Comparison of ENCODE assay signal across 9 cellular contexts in genomic region chr1:159917533-159917932, GRCh38. TPM values are rescaled to one million over a fixed set of nuclear protein-coding genes. Genes with fewer than 3 reads are reported as not detected.
DNase-seq lines count a peak whose midpoint lies in the region; ATAC-seq and TF ChIP-seq lines count a peak whose summit lies in the region.
"Had no signal": no experiment of that assay in that cellular context is flagged by ENCODE, and none has a peak within 500 bp of the region (broad histone marks: within the 10 kb centered on the region; RNA-seq: fewer than 3 reads in every experiment).

No MANE protein-coding gene starts in this region.

- H3K4ac ChIP-seq in trophoblast cell (ENCODE audit: low read depth, low read length): no peak overlapping the region

- H3F3A ChIP-seq in Loucy (ENCODE audit: low read depth): no peaks in the 10 kb centered on the region

- peaks cover 63% of the 10 kb centered on the region for H3K79me2 ChIP-seq in Loucy (ENCODE audit: insufficient read depth, low read length)
- peaks cover 14% of the 10 kb centered on the region for H3K79me2 ChIP-seq in trophoblast cell (ENCODE audit: control insufficient read depth, insufficient read depth, low read length, poor library complexity)

- no peak overlapping the region for H4K8ac ChIP-seq in trophoblast cell (ENCODE audit: low read depth, low read length)

- H2BK120ac ChIP-seq in trophoblast cell (ENCODE audit: insufficient read depth, low read length, poor library complexity): no peak overlapping the region

- no peaks in the 10 kb centered on the region for H3K9me3 ChIP-seq in CD8-positive, alpha-beta T cell (ENCODE audit: low read length)
- no peaks in the 10 kb centered on the region for H3K9me3 ChIP-seq in Loucy (ENCODE audit: insufficient read depth, low read depth, low read length)
- peaks cover 2% of the 10 kb centered on the region for H3K9me3 ChIP-seq in trophoblast cell (ENCODE audit: insufficient read depth, low read depth, low read length)

- H2AFZ ChIP-seq in Loucy (ENCODE audit: low read length): no peak overlapping the region
- H2AFZ ChIP-seq in trophoblast cell (ENCODE audit: insufficient read depth, low read length, poor library complexity): no peak overlapping the region

- CTCF ChIA-PET in CD8-positive, alpha-beta T cell (lab: Charles Lee): interaction anchor here (0.6 to 8.1 kb wide), 3 partner anchors 23 to 26 kb away, joined by 3 to 54 read pairs (median 10); no protein-coding TSS in a partner anchor

- H3K27me3 ChIP-seq in CD8-positive, alpha-beta T cell (ENCODE audit: insufficient read depth, low read length): no peaks in the 10 kb centered on the region
- H3K27me3 ChIP-seq in Loucy (ENCODE audit: insufficient read depth, low read length, poor library complexity, severe bottlenecking) (no peaks in the 10 kb centered on the region), trophoblast cell (ENCODE audit: insufficient read depth, low read length) (no peaks in the 10 kb centered on the region)

- H3K27ac Mint-ChIP-seq in CD8-positive, alpha-beta T cell: peak overlapping the region; percentile 53
- H3K27ac Mint-ChIP-seq in dendritic cell treated with granulocyte-macrophage colony-stimulating factor and Interleukin-4, amounts not matched to agents 40 ng/mL and 50 ng/mL, for 4 days: peak overlapping the region; percentile 55

- H3K27me3 Mint-ChIP-seq in CD8-positive, alpha-beta T cell (ENCODE audit: low read depth): no peaks in the 10 kb centered on the region
- H3K27me3 Mint-ChIP-seq in dendritic cell treated with granulocyte-macrophage colony-stimulating factor and Interleukin-4, amounts not matched to agents 40 ng/mL and 50 ng/mL, for 4 days: no peaks in the 10 kb centered on the region

- no peak overlapping the region for H3K23ac ChIP-seq in trophoblast cell (ENCODE audit: low read length)

- no peak overlapping the region for H4K12ac ChIP-seq in trophoblast cell (ENCODE audit: low read depth, low read length)

- H3K9me3 Mint-ChIP-seq in CD8-positive, alpha-beta T cell: no peaks in the 10 kb centered on the region
- H3K9me3 Mint-ChIP-seq in dendritic cell treated with granulocyte-macrophage colony-stimulating factor and Interleukin-4, amounts not matched to agents 40 ng/mL and 50 ng/mL, for 4 days: no peaks in the 10 kb centered on the region

- peaks cover 66% of the 10 kb centered on the region for H3K36me3 Mint-ChIP-seq in CD8-positive, alpha-beta T cell
- peaks cover 67% of the 10 kb centered on the region for H3K36me3 Mint-ChIP-seq in dendritic cell treated with granulocyte-macrophage colony-stimulating factor and Interleukin-4, amounts not matched to agents 40 ng/mL and 50 ng/mL, for 4 days (ENCODE audit: low read depth)

- no peak for DNase-seq in CD8-positive, alpha-beta T cell
- no peak for DNase-seq in trophoblast cell
- DNase-seq in NCI-H446 treated with DMSO at 0.1 percent for 48 hours (lab: John Stamatoyannopoulos, UW): no peak
- DNase-seq in NCI-H446 (lab: John Stamatoyannopoulos, UW): no peak
- DNase-seq: NCI-H146 had no signal

- H3K27ac ChIP-seq in CD8-positive, alpha-beta T cell (ENCODE audit: low read depth, low read length): no peak overlapping the region
- peak overlapping the region; percentile 20 for H3K27ac ChIP-seq in trophoblast cell (ENCODE audit: low read depth, low read length)

- no CpG with 5 or more reads among the region's 4 CpGs for WGBS in trophoblast cell (ENCODE audit: extremely low coverage, insufficient coverage, insufficient read length)

- no peak overlapping the region for H2AK5ac ChIP-seq in trophoblast cell (ENCODE audit: low read length)

- H3K36me3 ChIP-seq in CD8-positive, alpha-beta T cell (ENCODE audit: insufficient read depth, low read length): peaks cover 32% of the 10 kb centered on the region
- H3K36me3 ChIP-seq in Loucy (ENCODE audit: insufficient read depth, low read length): peaks cover 61% of the 10 kb centered on the region
- H3K36me3 ChIP-seq in trophoblast cell (ENCODE audit: control insufficient read depth in 1 of 2, insufficient read depth in 2 of 2, low read length in 2 of 2): peaks cover 40 to 42% of the 10 kb centered on the region in 2 experiments

- no peak for ATAC-seq in CD8-positive, alpha-beta T cell
- no peak for ATAC-seq in HG03460 (IDR thresholded peaks at IDR 0.05; ENCODE audit: unreplicated experiment)

- peak overlapping the region; percentile 99 for H3K4me2 ChIP-seq in Loucy (ENCODE audit: low read depth, low read length, poor library complexity, severe bottlenecking)
- no peak overlapping the region for H3K4me2 ChIP-seq in trophoblast cell (ENCODE audit: low read length)

- H3K4me3 ChIP-seq in CD8-positive, alpha-beta T cell (ENCODE audit: low read depth, low read length): no peak overlapping the region
- H3K4me3 ChIP-seq in Loucy (ENCODE audit: low read length, poor library complexity, severe bottlenecking) (no peak overlapping the region), trophoblast cell (ENCODE audit: low read depth, low read length) (peak overlapping the region; percentile 10)

- H4K20me1 ChIP-seq in Loucy (ENCODE audit: insufficient read depth, low read length, poor library complexity, severe bottlenecking): peaks cover 43% of the 10 kb centered on the region

- H3K9ac ChIP-seq in Loucy (ENCODE audit: low read depth, low read length, poor library complexity, severe bottlenecking) (no peak overlapping the region), trophoblast cell (ENCODE audit: low read length) (peak overlapping the region; percentile 12)

- intact Hi-C loops in CD8-positive, alpha-beta T cell (cut with DNase I, micrococcal nuclease): no loop called here
- intact Hi-C loops in dendritic cell treated with granulocyte-macrophage colony-stimulating factor and Interleukin-4, amounts not matched to agents 40 ng/mL and 50 ng/mL, for 4 days (cut with micrococcal nuclease): no loop called here

- no peak overlapping the region for H3K14ac ChIP-seq in trophoblast cell (ENCODE audit: low read length)

- peaks cover 24% of the 10 kb centered on the region for H3K4me1 ChIP-seq in CD8-positive, alpha-beta T cell (ENCODE audit: insufficient read depth, low read length)
- peaks cover 80% of the 10 kb centered on the region for H3K4me1 ChIP-seq in Loucy (ENCODE audit: insufficient read depth, low read length, poor library complexity, severe bottlenecking)
- peaks cover 38 to 48% of the 10 kb centered on the region in 2 experiments for H3K4me1 ChIP-seq in trophoblast cell (ENCODE audit: control insufficient read depth in 1 of 2, insufficient read depth in 2 of 2, low read length in 2 of 2)

- H3K4me3 Mint-ChIP-seq in CD8-positive, alpha-beta T cell: no peak overlapping the region
- H3K4me3 Mint-ChIP-seq in dendritic cell treated with granulocyte-macrophage colony-stimulating factor and Interleukin-4, amounts not matched to agents 40 ng/mL and 50 ng/mL, for 4 days: no peak overlapping the region

- no peak for TF ChIP-seq CTCF in CD8-positive, alpha-beta T cell (IDR thresholded peaks at IDR 0.05)
- no peak for TF ChIP-seq CTCF in Loucy (conservative IDR thresholded peaks at IDR 0.05; ENCODE audit: low read length)

- no peak overlapping the region for H2BK5ac ChIP-seq in trophoblast cell (ENCODE audit: low read depth, low read length, poor library complexity)

- peaks cover 15% of the 10 kb centered on the region for H3K79me1 ChIP-seq in trophoblast cell (ENCODE audit: low read length)

- H3K9me2 ChIP-seq in Loucy (replicated peaks; ENCODE audit: low read depth, low read length): no peaks in the 10 kb centered on the region

- peak overlapping the region; percentile 16 for H3K18ac ChIP-seq in trophoblast cell (ENCODE audit: low read length)

- H4K91ac ChIP-seq in trophoblast cell (ENCODE audit: low read depth, low read length): peak overlapping the region; percentile 1

- peaks cover 66% of the 10 kb centered on the region for H3K4me1 Mint-ChIP-seq in CD8-positive, alpha-beta T cell (ENCODE audit: low read depth)
- H3K4me1 Mint-ChIP-seq in dendritic cell treated with granulocyte-macrophage colony-stimulating factor and Interleukin-4, amounts not matched to agents 40 ng/mL and 50 ng/mL, for 4 days (ENCODE audit: low read depth): peaks cover 57% of the 10 kb centered on the region

- POLR2A ChIA-PET in CD8-positive, alpha-beta T cell (lab: Charles Lee): interaction anchor here (0.5 kb wide), 1 partner anchor 10 kb away, joined by 5 read pairs; no protein-coding TSS in a partner anchor

- peak overlapping the region; percentile 1 for H2BK12ac ChIP-seq in trophoblast cell (ENCODE audit: low read length)

RNA-seq across cellular contexts. Expression of gene TAGLN2, which starts 7.8 kb away (rescaled TPM):
- total RNA-seq in CD8-positive, alpha-beta T cell: 100 to 1,000 TPM; 235 to 238 TPM
- 498 and 501 TPM in 2 replicates for polyA plus RNA-seq in trophoblast cell (2013)

RNA-seq across cellular contexts. Expression of gene CFAP45, which starts 17.6 kb away (rescaled TPM):
- 1 to 10 TPM; 4.9 to 7.1 TPM for total RNA-seq in CD8-positive, alpha-beta T cell
- 2.0 and 2.1 TPM in 2 replicates for polyA plus RNA-seq in trophoblast cell (2013)

RNA-seq across cellular contexts. Expression of gene IGSF9, which starts 27.9 kb away (rescaled TPM):
- total RNA-seq in CD8-positive, alpha-beta T cell: not detected
- polyA plus RNA-seq in trophoblast cell (2013): 2.0 and 2.3 TPM in 2 replicates

RNA-seq across cellular contexts. Expression of gene SLAMF9, which starts 36.5 kb away (rescaled TPM):
- total RNA-seq in CD8-positive, alpha-beta T cell: not detected
- polyA plus RNA-seq in trophoblast cell (2013): not detected in 2 replicates
- total RNA-seq: endothelial cell of umbilical vein had no signal
- polyA plus RNA-seq: endothelial cell of umbilical vein had no signal

RNA-seq across cellular contexts. Expression of gene VSIG8, which starts 55.1 kb away (rescaled TPM):
- total RNA-seq in CD8-positive, alpha-beta T cell: not detected
- polyA plus RNA-seq in trophoblast cell (2013): 0.03 TPM in 2 replicates
- total RNA-seq: endothelial cell of umbilical vein had no signal
- polyA plus RNA-seq: endothelial cell of umbilical vein had no signal
